Comparison of ENCODE assay signal across 28 cellular contexts in genomic region chr21:32951041-32951440, GRCh38.
"Had no signal": no experiment of that assay in that cellular context is flagged by ENCODE, and none has a peak within 500 bp of the region (broad histone marks: within the 10 kb centered on the region; RNA-seq: fewer than 3 reads in every experiment).

No MANE protein-coding gene starts in this region.

- ATAC-seq: activated CD8-positive, alpha-beta T cell treated with anti-CD3 and anti-CD28 coated beads for 36 hours; activated T-cell treated with anti-CD3 and anti-CD28 coated beads, Interleukin-2, amount 50 U/mL, for 4 hours; activated T-helper 17 cell treated with anti-CD3 and anti-CD28 coated beads, Interleukin-2, amount 50 U/mL, for 72 hours; heart right ventricle; left colon; pancreas; psoas muscle; T-helper 17 cell had no signal

- H3K27me3 ChIP-seq: right atrium auricular region had no signal

- H3K4me1 Mint-ChIP-seq: activated B cell treated with CpG ODN at 0.5 μM for 24 hours; activated T-helper 17 cell treated with anti-CD3 and anti-CD28 coated beads, Interleukin-2, amount 50 U/mL, for 72 hours; mesothelial cell of epicardium; naive B cell had no signal

- DNase-seq: activated B cell treated with CpG ODN at 0.5 μM for 24 hours; activated CD4-positive, alpha-beta T cell treated with anti-CD3 and anti-CD28 coated beads, Interleukin-2, amount 50 U/mL, for 1 hour; activated CD8-positive, alpha-beta T cell treated with anti-CD3 and anti-CD28 coated beads for 36 hours; activated gamma-delta T cell treated with Interleukin-2 at 50 U/mL for 16 hours; activated naive CD4-positive, alpha-beta T cell treated with anti-CD3 and anti-CD28 coated beads, Interleukin-2, amount 50 U/mL, for 16 hours; activated T-cell treated with anti-CD3 and anti-CD28 coated beads, Interleukin-2, amount 50 U/mL, for 4 hours; amniotic stem cell; cortex of kidney; foreskin melanocyte; heart right ventricle; kidney; left colon; mammary epithelial cell; naive B cell; nephron progenitor cell; nucleus accumbens; pancreas; psoas muscle; stimulated activated CD4-positive, alpha-beta T cell treated with anti-CD3 and anti-CD28 coated beads, Interleukin-15, amount 100 ng/mL, for 24 hours; stimulated activated CD4-positive, alpha-beta T cell treated with anti-CD3 and anti-CD28 coated beads, Interleukin-2, amount 100 ng/mL, for 24 hours; stimulated activated naive CD4-positive, alpha-beta T cell; T-helper 17 cell; T1000 had no signal

- H3K4me1 ChIP-seq: esophagus muscularis mucosa, heart right ventricle, pancreas, psoas muscle, right atrium auricular region, tibial nerve had no signal

- H3K27ac ChIP-seq: esophagus muscularis mucosa, heart right ventricle, pancreas, psoas muscle, right atrium auricular region, tibial nerve had no signal

- H3K36me3 ChIP-seq: esophagus muscularis mucosa, heart right ventricle, pancreas, right atrium auricular region, tibial nerve had no signal

- H3K4me3 Mint-ChIP-seq: activated B cell treated with CpG ODN at 0.5 μM for 24 hours; activated CD8-positive, alpha-beta T cell treated with anti-CD3 and anti-CD28 coated beads for 36 hours; activated T-cell treated with anti-CD3 and anti-CD28 coated beads, Interleukin-2, amount 50 U/mL, for 4 hours; activated T-helper 17 cell treated with anti-CD3 and anti-CD28 coated beads, Interleukin-2, amount 50 U/mL, for 72 hours; mesothelial cell of epicardium; naive B cell; nephron progenitor cell; T-helper 17 cell had no signal

- H3K27ac Mint-ChIP-seq: activated B cell treated with CpG ODN at 0.5 μM for 24 hours; activated CD8-positive, alpha-beta T cell treated with anti-CD3 and anti-CD28 coated beads for 36 hours; activated T-helper 17 cell treated with anti-CD3 and anti-CD28 coated beads, Interleukin-2, amount 50 U/mL, for 72 hours; mesothelial cell of epicardium; naive B cell; nephron progenitor cell; T-helper 17 cell had no signal

- H3K36me3 Mint-ChIP-seq: mesothelial cell of epicardium had no signal

- H3K9me3 ChIP-seq: esophagus muscularis mucosa, pancreas, psoas muscle, right atrium auricular region, tibial nerve had no signal

- H3K4me3 ChIP-seq: esophagus muscularis mucosa, heart right ventricle, pancreas, psoas muscle, right atrium auricular region, tibial nerve had no signal

- H3K9me3 Mint-ChIP-seq: activated B cell treated with CpG ODN at 0.5 μM for 24 hours; activated CD8-positive, alpha-beta T cell treated with anti-CD3 and anti-CD28 coated beads for 36 hours; activated T-helper 17 cell treated with anti-CD3 and anti-CD28 coated beads, Interleukin-2, amount 50 U/mL, for 72 hours; nephron progenitor cell had no signal
